In genomic region chr1:40774266-40774998, GRCh38 we compare ENCODE assay signal across 8 cellular contexts. TPM values are rescaled to one million over a fixed set of nuclear protein-coding genes. Genes with fewer than 3 reads are reported as not detected.
DNase-seq lines count a peak whose midpoint lies in the region; ATAC-seq and TF ChIP-seq lines count a peak whose summit lies in the region.

No MANE protein-coding gene starts in this region.

- no peak for ATAC-seq in HG02678 (IDR thresholded peaks at IDR 0.05; ENCODE audit: unreplicated experiment)

- no peak for TF ChIP-seq POLR2A in transverse colon (IDR thresholded peaks at IDR 0.05)

- in situ Hi-C loops in transverse colon (cut with MboI; ENCODE audit: low pct_ligation_motif_present in 1 of 4, low pct_unique_long_range_greater_than_20kb in 1 of 4, low sequenced_read_pairs in 3 of 4) = loop anchor here in 1 of 4 donors (10.0 kb wide), 1 partner anchor 70 kb away; no protein-coding TSS in a partner anchor

- H3K9me3 ChIP-seq in neutrophil (no peaks in the 10 kb centered on the region), transverse colon (no peaks in the 10 kb centered on the region)

- H3K4me3 ChIP-seq in GM06990 (replicated peaks; ENCODE audit: low read depth, low read length) (no peak overlapping the region), epithelial cell of proximal tubule (ENCODE audit: low read depth, low read length) (no peak overlapping the region), neutrophil (ENCODE audit: low read depth in 1 of 2, low read length in 1 of 2) (no peak overlapping the region), transverse colon (no peak overlapping the region)

- H3K36me3 ChIP-seq in GM06990 (ENCODE audit: control insufficient read depth, insufficient read depth, low read length) (peaks cover 20% of the 10 kb centered on the region), neutrophil (peaks cover 54% of the 10 kb centered on the region), transverse colon (peaks cover 0 to 23% (median 9%) of the 10 kb centered on the region in 4 donors)

- intact Hi-C loops in transverse colon (cut with DNase I; ENCODE audit: low total_unique reads) = loop anchor here (5.0 kb wide), 1 partner anchor 73 kb away; no protein-coding TSS in a partner anchor

- H3K27me3 ChIP-seq in GM06990 (replicated peaks; ENCODE audit: control insufficient read depth, insufficient read depth, low read length) (no peaks in the 10 kb centered on the region), neutrophil (no peaks in the 10 kb centered on the region), transverse colon (no peaks in the 10 kb centered on the region)

- H3K4me1 ChIP-seq in neutrophil (ENCODE audit: control insufficient read depth in 1 of 2, insufficient read depth in 1 of 2, low read depth in 1 of 2, low read length in 1 of 2) = no peaks in the 10 kb centered on the region
- peaks cover 3 to 6% (median 4%) of the 10 kb centered on the region in 4 donors for H3K4me1 ChIP-seq in transverse colon

- no peak for TF ChIP-seq EP300 in transverse colon (IDR thresholded peaks at IDR 0.05; ENCODE audit: low read depth)

- TF ChIP-seq CTCF in GM06990 (IDR thresholded peaks at IDR 0.05; ENCODE audit: insufficient read depth, low read length, poor library complexity, severe bottlenecking) (peak; percentile 91), epithelial cell of proximal tubule (conservative IDR thresholded peaks at IDR 0.05; ENCODE audit: low read depth, low read length) (peak; percentile 95), neutrophil (IDR thresholded peaks at IDR 0.05) (peak; percentile 51), transverse colon (IDR thresholded peaks at IDR 0.05) (peak; percentile 72 to 84 (median 82))

- whole genome bisulfite sequencing in transverse colon (ENCODE audit: low coverage in 1 of 2), 2 donors = 0 to 51% methylated on average over 1 to 3 of the region's 3 CpGs

- H3K27ac ChIP-seq in neutrophil = no peak overlapping the region
- no peak overlapping the region for H3K27ac ChIP-seq in transverse colon

- DNase-seq in GM06990 (ENCODE audit: extremely low read depth, insufficient read length) (no peak), NCI-H2196 treated with DMSO at 0.1 percent for 48 hours (lab: John Stamatoyannopoulos, UW; ENCODE audit: unreplicated experiment) (peak; percentile 14), epithelial cell of proximal tubule (ENCODE audit: low read depth) (no peak), transverse colon (peak; percentile 72), GOT3 (lab: John Stamatoyannopoulos, UW) (no peak)
- DNase-seq in activated CD8-positive, alpha-beta memory T cell treated with anti-CD3 and anti-CD28 coated beads for 4 hours (ENCODE audit: low read depth in 2 of 2) = peak; percentile 39 to 47

RNA-seq across cellular contexts. Expression of gene KCNQ4, which starts 9.2 kb away (rescaled TPM):
- 1.0 and 2.2 TPM in 2 replicates for total RNA-seq in epithelial cell of proximal tubule
- total RNA-seq in transverse colon = 10 to 100 TPM in 1 of 4 donors, 1 to 10 TPM in 3; 3.1 to 33.7 (median 3.6) TPM

Comparison
In these comparisons a context has a peak if more than half of its experiments do, and no peak if none do; other contexts are left out.
1. DNase-seq: peak in NCI-H2196 treated with DMSO at 0.1 percent for 48 hours (single experiment), activated CD8-positive, alpha-beta memory T cell treated with anti-CD3 and anti-CD28 coated beads for 4 hours (2 of 2) and transverse colon (single experiment); none in GM06990 (single experiment), epithelial cell of proximal tubule (single experiment) and GOT3 (single experiment).
2. Peak in every context shown above with its lines, with median percentiles within 50 percentile points of each other: CTCF ChIP-seq.